ENCODE assay signal across 8 cellular contexts in the genomic region with DNA sequence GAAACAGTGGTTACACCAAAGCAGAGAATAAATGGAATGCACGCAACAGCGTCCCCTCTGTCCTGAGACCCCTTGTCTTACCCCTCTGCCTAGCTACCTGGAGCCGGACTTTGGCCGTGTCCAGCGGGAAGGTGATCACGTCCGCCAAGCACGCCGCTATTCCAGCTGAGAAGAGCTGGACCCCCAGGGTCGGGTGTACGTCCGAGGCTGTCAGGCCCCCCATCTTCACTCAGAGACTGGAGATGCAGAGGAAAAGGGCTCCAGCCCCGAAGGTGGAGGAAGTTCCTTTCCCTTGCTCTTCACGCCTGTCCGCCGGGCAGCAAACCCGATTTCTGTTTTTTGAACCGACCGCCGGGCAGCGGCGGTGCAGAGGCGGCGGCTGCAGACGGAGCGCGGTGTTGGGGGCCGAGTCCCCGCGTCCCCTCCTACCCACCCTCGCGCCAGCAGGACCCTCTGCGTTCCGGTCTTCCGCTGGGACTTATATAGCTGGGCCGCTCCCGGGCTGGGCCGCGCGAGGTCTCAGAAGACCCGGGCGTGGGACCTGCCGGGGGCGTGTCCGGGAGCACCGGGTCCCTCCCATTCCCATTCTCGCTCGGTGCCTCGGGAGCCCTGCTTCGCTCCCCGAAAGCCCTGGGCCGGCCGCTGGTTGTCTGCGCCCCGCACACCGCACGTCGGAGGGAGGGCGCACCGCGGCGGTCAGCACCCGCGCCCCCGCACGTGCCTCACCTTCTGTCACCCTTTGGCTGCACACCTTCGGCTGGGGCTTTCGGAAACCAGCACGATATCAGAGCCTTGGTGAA. TPM values are rescaled to one million over a fixed set of nuclear protein-coding genes. Genes with fewer than 3 reads are reported as not detected.
DNase-seq lines count a peak whose midpoint lies in the region; ATAC-seq, FAIRE-seq and TF ChIP-seq lines count a peak whose summit lies in the region.

A gene with protein sequence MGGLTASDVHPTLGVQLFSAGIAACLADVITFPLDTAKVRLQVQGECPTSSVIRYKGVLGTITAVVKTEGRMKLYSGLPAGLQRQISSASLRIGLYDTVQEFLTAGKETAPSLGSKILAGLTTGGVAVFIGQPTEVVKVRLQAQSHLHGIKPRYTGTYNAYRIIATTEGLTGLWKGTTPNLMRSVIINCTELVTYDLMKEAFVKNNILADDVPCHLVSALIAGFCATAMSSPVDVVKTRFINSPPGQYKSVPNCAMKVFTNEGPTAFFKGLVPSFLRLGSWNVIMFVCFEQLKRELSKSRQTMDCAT (minus strand): TSS at position 455 of the 800 bp plus-strand sequence. CDS start 232 bp downstream, at position 223.

- peaks cover 10% of the 10 kb centered on the region for H3K4me1 Mint-ChIP-seq in activated naive CD8-positive, alpha-beta T cell treated with anti-CD3 and anti-CD28 coated beads, Interleukin-2, amount 10 ng/mL, durations not matched to agents 7 days and 5 days

- peaks cover 59% of the 10 kb centered on the region for H3K27me3 Mint-ChIP-seq in activated naive CD8-positive, alpha-beta T cell treated with anti-CD3 and anti-CD28 coated beads, Interleukin-2, amount 10 ng/mL, durations not matched to agents 7 days and 5 days

- DNase-seq in NCI-H1417 (lab: John Stamatoyannopoulos, UW) (peak in 2 of 3 experiments; percentile 21 to 28), NCI-H1417 treated with DMSO at 0.1 percent for 48 hours (lab: John Stamatoyannopoulos, UW) (no peak), iPS DF 6.9 (ENCODE audit: low read depth, low spot score) (no peak), DMS79 treated with DMSO at 0.1 percent for 48 hours (lab: John Stamatoyannopoulos, UW) (no peak), GM12891 (ENCODE audit: insufficient read length, low spot score) (no peak)
- DNase-seq in activated naive CD8-positive, alpha-beta T cell treated with anti-CD3 and anti-CD28 coated beads, Interleukin-2, amount 10 ng/mL, durations not matched to agents 7 days and 5 days: peak; percentile 33

- peak within 1 kb of the TSS; percentile 89 for H3K4me2 ChIP-seq in skeletal muscle satellite cell (ENCODE audit: low read length)

- POLR2A ChIA-PET in activated naive CD8-positive, alpha-beta T cell treated with anti-CD3 and anti-CD28 coated beads, Interleukin-2, amount 10 ng/mL, durations not matched to agents 7 days and 5 days (lab: Charles Lee): no interaction called here

- H3K4me3 ChIP-seq in iPS DF 6.9 (ENCODE audit: low read length): peak within 1 kb of the TSS; percentile 46; the same call in 1 of the 2 replicates
- H3K4me3 ChIP-seq in skeletal muscle satellite cell (ENCODE audit: low read length): peak within 1 kb of the TSS; percentile 66

- H3K36me3 ChIP-seq in iPS DF 6.9 (ENCODE audit: control insufficient read depth, insufficient read depth, low read length) (no peaks in the 10 kb centered on the region), skeletal muscle satellite cell (ENCODE audit: insufficient read depth, low read length) (no peaks in the 10 kb centered on the region)

- no peak within 1 kb of the TSS for H3K9ac ChIP-seq in skeletal muscle satellite cell (ENCODE audit: low read depth, low read length)

- H3K4me3 Mint-ChIP-seq in activated naive CD8-positive, alpha-beta T cell treated with anti-CD3 and anti-CD28 coated beads, Interleukin-2, amount 10 ng/mL, durations not matched to agents 7 days and 5 days: peak within 1 kb of the TSS; percentile 60

- H3K9me3 Mint-ChIP-seq in activated naive CD8-positive, alpha-beta T cell treated with anti-CD3 and anti-CD28 coated beads, Interleukin-2, amount 10 ng/mL, durations not matched to agents 7 days and 5 days: peaks cover 2% of the 10 kb centered on the region

- TF ChIP-seq POLR2A in GM12891 (IDR thresholded peaks at IDR 0.05; ENCODE audit: low read depth, low read length): no peak

- no peaks in the 10 kb centered on the region for H3K36me3 Mint-ChIP-seq in activated naive CD8-positive, alpha-beta T cell treated with anti-CD3 and anti-CD28 coated beads, Interleukin-2, amount 10 ng/mL, durations not matched to agents 7 days and 5 days

- FAIRE-seq in GM12891 (lab: Jason Lieb, UNC): no peak

- no peak within 1 kb of the TSS for H3K27ac Mint-ChIP-seq in activated naive CD8-positive, alpha-beta T cell treated with anti-CD3 and anti-CD28 coated beads, Interleukin-2, amount 10 ng/mL, durations not matched to agents 7 days and 5 days

- H3K27me3 ChIP-seq in iPS DF 6.9 (ENCODE audit: control insufficient read depth, insufficient read depth, low read length) (peaks cover 36% of the 10 kb centered on the region), skeletal muscle satellite cell (ENCODE audit: control insufficient read depth, insufficient read depth, low read length) (peaks cover 86% of the 10 kb centered on the region)

- peak; percentile 33 for ATAC-seq in activated naive CD8-positive, alpha-beta T cell treated with anti-CD3 and anti-CD28 coated beads, Interleukin-2, amount 10 ng/mL, durations not matched to agents 7 days and 5 days (ENCODE audit: low read depth)
- no peak for ATAC-seq in HG02610 (IDR thresholded peaks at IDR 0.05; ENCODE audit: unreplicated experiment)

- no peaks in the 10 kb centered on the region for H3K9me3 ChIP-seq in iPS DF 6.9 (ENCODE audit: control insufficient read depth, insufficient read depth, low read length)
- H3K9me3 ChIP-seq in skeletal muscle satellite cell (replicated peaks; ENCODE audit: low read length): peaks cover 8% of the 10 kb centered on the region

- no CpG with 5 or more reads among the region's 69 CpGs for WGBS in iPS DF 6.9 (ENCODE audit: insufficient coverage, insufficient read length)

- H3K4me1 ChIP-seq in iPS DF 6.9 (ENCODE audit: control insufficient read depth, insufficient read depth, low read length): peaks cover 2% of the 10 kb centered on the region
- peaks cover 14% of the 10 kb centered on the region for H3K4me1 ChIP-seq in skeletal muscle satellite cell (ENCODE audit: control insufficient read depth, insufficient read depth, low read length)

- no peak within 1 kb of the TSS for H3K27ac ChIP-seq in iPS DF 6.9 (ENCODE audit: low read length)

TF ChIP-seq in GM12891, 5 proteins besides CTCF, POLR2A, EP300 and RAD21:
- TF ChIP-seq TAF1 (IDR thresholded peaks at IDR 0.05; ENCODE audit: low read depth, low read length) (no peak), SPI1 (IDR thresholded peaks at IDR 0.05; ENCODE audit: low read depth, low read length) (no peak), POU2F2 (IDR thresholded peaks at IDR 0.05; ENCODE audit: low read depth, low read length) (no peak), PAX5 (IDR thresholded peaks at IDR 0.05; ENCODE audit: insufficient read depth, low read length, severe bottlenecking) (no peak), POLR2AphosphoS5 (IDR thresholded peaks at IDR 0.05; ENCODE audit: low read depth, low read length) (no peak)
TF ChIP-seq in GM12891: peak in this region for 0.

RNA-seq across cellular contexts. Expression of the gene that starts here (rescaled TPM):
- total RNA-seq in activated naive CD8-positive, alpha-beta T cell treated with anti-CD3 and anti-CD28 coated beads, Interleukin-2, amount 10 ng/mL, durations not matched to agents 7 days and 5 days: not detected
- not detected in 2 replicates for total RNA-seq in skeletal muscle satellite cell (2012; rRNA removed)
- not detected for polyA plus RNA-seq in GM12891 (2012; ENCODE audit: low read depth, missing spikeins)

Comparison
In these comparisons a context has a peak if more than half of its experiments do, and no peak if none do; other contexts are left out.
1. DNase-seq: peak in NCI-H1417 (2 of 3); none in NCI-H1417 treated with DMSO at 0.1 percent for 48 hours (single experiment), iPS DF 6.9 (single experiment), DMS79 treated with DMSO at 0.1 percent for 48 hours (single experiment) and GM12891 (single experiment).
2. Peak in DNase-seq and ATAC-seq in activated naive CD8-positive, alpha-beta T cell treated with anti-CD3 and anti-CD28 coated beads, Interleukin-2, amount 10 ng/mL, durations not matched to agents 7 days and 5 days; RNA of the gene not detected or under 1 TPM.